In genomic region chr14:105061428-105062047, GRCh38 we compare ENCODE assay signal across 8 cellular contexts. TPM values are rescaled to one million over a fixed set of nuclear protein-coding genes. Genes with fewer than 3 reads are reported as not detected.
DNase-seq lines count a peak whose midpoint lies in the region; ATAC-seq and TF ChIP-seq lines count a peak whose summit lies in the region.

No MANE protein-coding gene starts in this region.

- H3K27ac Mint-ChIP-seq in WTC11 = no peak overlapping the region

- H3K36me3 ChIP-seq in HAP-1 (replicated peaks) = no peaks in the 10 kb centered on the region

- in situ Hi-C loops in HAP-1 (cut with MboI; ENCODE audit: low sequenced_read_pairs) = no loop called here

- no peaks in the 10 kb centered on the region for H3K9me3 ChIP-seq in HAP-1

- no peak overlapping the region for H3K4me3 ChIP-seq in HAP-1

- H3K27ac ChIP-seq in cingulate gyrus (ENCODE audit: low read depth, low read length) = peak overlapping the region; percentile 8

- POLR2A ChIA-PET in WTC11 (lab: Charles Lee) = no interaction called here

- DNase-seq in T-helper 1 cell (peak in 3 of 5 donors; percentile 32 to 49 (median 32)), HAP-1 (ENCODE audit: low spot score in 2 of 2) (no peak), hepatic stellate cell (ENCODE audit: low spot score) (no peak), COLO668 (lab: John Stamatoyannopoulos, UW; ENCODE audit: unreplicated experiment) (no peak), WTC11 (ENCODE audit: low spot score) (no peak)
- DNase-seq in stimulated activated CD4-positive, alpha-beta T cell treated with anti-CD3 and anti-CD28 coated beads, Interleukin-12 subunit alpha, Interleukin-12 subunit beta, amount 100 ng/mL, for 4 hours = peak; percentile 61

- no peak for TF ChIP-seq CTCF in WTC11 (IDR thresholded peaks at IDR 0.05)

- no peaks in the 10 kb centered on the region for H3K36me3 Mint-ChIP-seq in WTC11

- H3K4me3 Mint-ChIP-seq in WTC11 = no peak overlapping the region

- ATAC-seq in GM18511 (IDR thresholded peaks at IDR 0.05; ENCODE audit: unreplicated experiment) (peak; percentile 41), WTC11 (no peak)

- H3K4me1 Mint-ChIP-seq in WTC11 = peaks cover 9% of the 10 kb centered on the region; the same call in 1 of the 2 replicates

- no peaks in the 10 kb centered on the region for H3K9me3 Mint-ChIP-seq in WTC11

- H3K4me1 ChIP-seq in HAP-1 = no peaks in the 10 kb centered on the region

- peaks cover 8% of the 10 kb centered on the region for H3K27me3 Mint-ChIP-seq in WTC11 (ENCODE audit: low read depth)

- CTCF ChIA-PET in WTC11 (lab: Charles Lee) = interaction anchor here (0.7 to 2.1 kb wide), 5 partner anchors 16 to 291 kb away, joined by 3 to 5 read pairs (median 3); no protein-coding TSS in a partner anchor

- H3K27me3 ChIP-seq in HAP-1 (ENCODE audit: low read depth) = no peaks in the 10 kb centered on the region

TF ChIP-seq in WTC11, 78 proteins besides CTCF, POLR2A, EP300 and RAD21:
- TF ChIP-seq E2F1 (CRISPR knock-in tag; IDR thresholded peaks at IDR 0.05) = no peak
- TF ChIP-seq MLX (CRISPR knock-in tag; IDR thresholded peaks at IDR 0.05) = no peak

RNA-seq across cellular contexts. Expression of gene GPR132, which starts 3.7 kb away (rescaled TPM):
- total RNA-seq in WTC11 (2021) = 0.09 to 0.13 TPM in 2 of 3 replicates, not detected in the other

RNA-seq across cellular contexts. Expression of gene CDCA4, which starts 40.7 kb away (rescaled TPM):
- 55.9 to 63.3 TPM (median 58.3 TPM) in 3 replicates for total RNA-seq in WTC11 (2021)

Comparison
In these comparisons a context has a peak if more than half of its experiments do, and no peak if none do; other contexts are left out.
1. DNase-seq: peak in T-helper 1 cell (3 of 5) and stimulated activated CD4-positive, alpha-beta T cell treated with anti-CD3 and anti-CD28 coated beads, Interleukin-12 subunit alpha, Interleukin-12 subunit beta, amount 100 ng/mL, for 4 hours (single experiment); none in HAP-1 (0 of 2), hepatic stellate cell (single experiment), COLO668 (single experiment) and WTC11 (single experiment).